In the genomic region with DNA sequence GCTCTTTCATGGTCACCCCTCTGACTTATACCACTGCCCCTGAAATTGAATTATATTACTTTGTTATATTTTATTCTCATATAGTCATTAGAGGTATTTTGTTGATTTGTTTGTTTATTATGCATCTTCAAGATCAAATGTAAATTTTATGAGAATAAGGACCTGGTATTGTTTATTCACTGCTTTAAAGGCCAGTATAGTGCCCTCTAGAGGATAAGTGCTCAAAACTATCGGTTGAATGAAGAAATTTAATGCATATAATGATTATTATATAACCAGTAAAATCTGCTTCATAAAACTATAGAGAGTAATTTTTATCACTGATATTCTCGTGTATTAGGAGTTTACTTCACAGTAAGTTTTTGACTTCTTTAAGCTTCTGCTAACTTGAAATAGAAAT, we compare ENCODE assay signal across 17 cellular contexts.
DNase-seq lines count a peak whose midpoint lies in the region; ATAC-seq, FAIRE-seq and TF ChIP-seq lines count a peak whose summit lies in the region.
"Had no signal": no experiment of that assay in that cellular context is flagged by ENCODE, and none has a peak within 500 bp of the region (broad histone marks: within the 10 kb centered on the region; RNA-seq: fewer than 3 reads in every experiment).

No MANE protein-coding gene starts in this region.

- intact Hi-C loops in HepG2 (cut with micrococcal nuclease; ENCODE audit: unreplicated experiment) = no loop called here
- intact Hi-C loops in right lobe of liver (cut with DNase I) = no loop called here

- no peak for TF ChIP-seq RAD21 in HepG2 (CRISPR knock-in tag; IDR thresholded peaks at IDR 0.05)

- H2AFZ ChIP-seq in HepG2 (ENCODE audit: low read length) = no peak overlapping the region

- in situ Hi-C loops in HepG2 (cut with HindIII; ENCODE audit: extremely low pct_ligation_motif_present, low pct_unique_long_range_greater_than_20kb) = no loop called here

- POLR2A ChIA-PET in HepG2 (lab: Yijun Ruan, JAX) = no interaction called here

- H3K4me3 ChIP-seq in HepG2 (replicated peaks in 1 of 3; ENCODE audit: insufficient read depth in 1 of 3, low read depth in 2 of 3, low read length in 3 of 3) = no peak overlapping the region
- no peak overlapping the region for H3K4me3 ChIP-seq in right lobe of liver
- no peak overlapping the region for H3K4me3 ChIP-seq in bronchial epithelial cell (ENCODE audit: low read depth, low read length)
- H3K4me3 ChIP-seq: right atrium auricular region had no signal

- WGBS in HepG2 (ENCODE audit: low lambda C conversion rate) = 0% methylated on average over 2 of the region's 2 CpGs
- WGBS in right lobe of liver (ENCODE audit: insufficient coverage, low coverage, low lambda C conversion rate, missing lambda C conversion rate) = 20% methylated on average over 2 of the region's 2 CpGs

- TF ChIP-seq EP300 in HepG2 (IDR thresholded peaks at IDR 0.05; ENCODE audit: low read depth in 2 of 2, low read length in 2 of 2) (no peak), HepG2 (CRISPR knock-in tag; IDR thresholded peaks at IDR 0.05; ENCODE audit: borderline replicate concordance) (no peak)

- H3K36me3 Mint-ChIP-seq in type B pancreatic cell = no peaks in the 10 kb centered on the region
- H3K36me3 Mint-ChIP-seq: activated naive CD8-positive, alpha-beta T cell had no signal

- H4K20me1 ChIP-seq in HepG2 (ENCODE audit: insufficient read depth, low read length) = no peaks in the 10 kb centered on the region

- H3K9ac ChIP-seq in HepG2 (ENCODE audit: insufficient read depth, low read depth, low read length) = no peak overlapping the region

- FAIRE-seq in HepG2 (lab: Jason Lieb, UNC) (no peak), bronchial epithelial cell (lab: Jason Lieb, UNC) (no peak)

- no peaks in the 10 kb centered on the region for H3K9me3 Mint-ChIP-seq in type B pancreatic cell

- H3K4me1 ChIP-seq in HepG2 (ENCODE audit: insufficient read depth, low read length) (no peaks in the 10 kb centered on the region), right lobe of liver (no peaks in the 10 kb centered on the region)
- H3K4me1 ChIP-seq: right atrium auricular region had no signal

- no peak for TF ChIP-seq POLR2A in HepG2 (IDR thresholded peaks at IDR 0.05; ENCODE audit: insufficient read depth in 1 of 2, low read depth in 2 of 2, low read length in 2 of 2)
- TF ChIP-seq POLR2A in right lobe of liver (IDR thresholded peaks at IDR 0.05) = no peak

- H3K4me1 Mint-ChIP-seq in type B pancreatic cell (ENCODE audit: unreplicated experiment) = no peaks in the 10 kb centered on the region

- H3K36me3 ChIP-seq in HepG2 (replicated peaks in 1 of 2; ENCODE audit: control insufficient read depth in 1 of 2, insufficient read depth in 2 of 2, low read length in 2 of 2) (no peaks in the 10 kb centered on the region), right lobe of liver (no peaks in the 10 kb centered on the region), bronchial epithelial cell (ENCODE audit: control insufficient read depth, insufficient read depth, low read length) (no peaks in the 10 kb centered on the region)
- H3K36me3 ChIP-seq: right atrium auricular region had no signal

- 0 out of 2 replicates have a peak, but pooled peaks cover 6% of the 10 kb centered on the region for H3K9me3 ChIP-seq in HepG2 (ENCODE audit: low read length)
- no peaks in the 10 kb centered on the region for H3K9me3 ChIP-seq in right lobe of liver
- H3K9me3 ChIP-seq: right atrium auricular region had no signal

- H3K4me2 ChIP-seq in HepG2 (ENCODE audit: low read depth, low read length) = no peak overlapping the region

- no peak overlapping the region for H3K27ac Mint-ChIP-seq in type B pancreatic cell
- H3K27ac Mint-ChIP-seq: activated naive CD8-positive, alpha-beta T cell had no signal

- no peaks in the 10 kb centered on the region for H3K27me3 ChIP-seq in HepG2 (ENCODE audit: control insufficient read depth in 1 of 2, insufficient read depth in 2 of 2, low read length in 2 of 2)
- H3K27me3 ChIP-seq in right lobe of liver = no peaks in the 10 kb centered on the region
- no peaks in the 10 kb centered on the region for H3K27me3 ChIP-seq in bronchial epithelial cell (ENCODE audit: control insufficient read depth, insufficient read depth, low read length)

- no peak for TF ChIP-seq CTCF in HepG2 (CRISPR knock-in tag; IDR thresholded peaks at IDR 0.05)
- TF ChIP-seq CTCF in right lobe of liver (IDR thresholded peaks at IDR 0.05) = peak in 1 of 4 donors; percentile 8
- TF ChIP-seq CTCF in bronchial epithelial cell (IDR thresholded peaks at IDR 0.05; ENCODE audit: insufficient read depth, low read length, severe bottlenecking) = no peak
- TF ChIP-seq CTCF in type B pancreatic cell (conservative IDR thresholded peaks at IDR 0.05) = peak; percentile 66

- H3K79me2 ChIP-seq in HepG2 (ENCODE audit: insufficient read depth, low read length) = no peaks in the 10 kb centered on the region

- H3K27ac ChIP-seq in HepG2 (ENCODE audit: extremely low read length, insufficient read depth, low read length) (no peak overlapping the region), right lobe of liver (no peak overlapping the region)
- H3K27ac ChIP-seq: right atrium auricular region had no signal

- CTCF ChIA-PET in HepG2 (lab: Yijun Ruan, JAX; ENCODE audit: low intra/inter-chr PET ratio, low total read pairs) = no interaction called here

- H3K27me3 Mint-ChIP-seq in type B pancreatic cell = no peaks in the 10 kb centered on the region
- H3K27me3 Mint-ChIP-seq: activated naive CD8-positive, alpha-beta T cell had no signal

- peak; percentile 0 for DNase-seq in HepG2 (ENCODE audit: low spot score)
- DNase-seq in right lobe of liver = no peak
- DNase-seq in NCI-H82 (lab: John Stamatoyannopoulos, UW) = peak; percentile 36
- DNase-seq in bronchial epithelial cell (ENCODE audit: low read depth) = peak; percentile 5
- no peak for DNase-seq in type B pancreatic cell (ENCODE audit: extremely low spot score, unreplicated experiment)
- DNase-seq in kidney tubule cell (ENCODE audit: low spot score) = no peak
- DNase-seq: activated CD4-positive, CD25-positive, alpha-beta regulatory T cell treated with anti-CD3 and anti-CD28 coated beads, Interleukin-2, amount 50 U/mL, for 72 hours; cortex of kidney; EL; foreskin fibroblast; NCI-H774; stimulated activated CD4-positive, alpha-beta T cell treated with anti-CD3 and anti-CD28 coated beads, Interleukin-4, amount 100 ng/mL, for 24 hours; stimulated activated naive CD4-positive, alpha-beta T cell had no signal

- no TSS peak for BruUV-seq in HepG2 (replicated peaks; lab: Mats Ljungman, UMichigan)

- no peak overlapping the region for H3K4me3 Mint-ChIP-seq in type B pancreatic cell
- H3K4me3 Mint-ChIP-seq: activated naive CD8-positive, alpha-beta T cell had no signal

- ATAC-seq in HepG2 (no peak), right lobe of liver (no peak), HG03095 (IDR thresholded peaks at IDR 0.05; ENCODE audit: unreplicated experiment) (no peak), HG02678 (IDR thresholded peaks at IDR 0.05; ENCODE audit: unreplicated experiment) (no peak)

TF ChIP-seq in HepG2, 621 proteins besides CTCF, POLR2A, EP300 and RAD21 (continues in another document):
- TF ChIP-seq, protein P1, sequence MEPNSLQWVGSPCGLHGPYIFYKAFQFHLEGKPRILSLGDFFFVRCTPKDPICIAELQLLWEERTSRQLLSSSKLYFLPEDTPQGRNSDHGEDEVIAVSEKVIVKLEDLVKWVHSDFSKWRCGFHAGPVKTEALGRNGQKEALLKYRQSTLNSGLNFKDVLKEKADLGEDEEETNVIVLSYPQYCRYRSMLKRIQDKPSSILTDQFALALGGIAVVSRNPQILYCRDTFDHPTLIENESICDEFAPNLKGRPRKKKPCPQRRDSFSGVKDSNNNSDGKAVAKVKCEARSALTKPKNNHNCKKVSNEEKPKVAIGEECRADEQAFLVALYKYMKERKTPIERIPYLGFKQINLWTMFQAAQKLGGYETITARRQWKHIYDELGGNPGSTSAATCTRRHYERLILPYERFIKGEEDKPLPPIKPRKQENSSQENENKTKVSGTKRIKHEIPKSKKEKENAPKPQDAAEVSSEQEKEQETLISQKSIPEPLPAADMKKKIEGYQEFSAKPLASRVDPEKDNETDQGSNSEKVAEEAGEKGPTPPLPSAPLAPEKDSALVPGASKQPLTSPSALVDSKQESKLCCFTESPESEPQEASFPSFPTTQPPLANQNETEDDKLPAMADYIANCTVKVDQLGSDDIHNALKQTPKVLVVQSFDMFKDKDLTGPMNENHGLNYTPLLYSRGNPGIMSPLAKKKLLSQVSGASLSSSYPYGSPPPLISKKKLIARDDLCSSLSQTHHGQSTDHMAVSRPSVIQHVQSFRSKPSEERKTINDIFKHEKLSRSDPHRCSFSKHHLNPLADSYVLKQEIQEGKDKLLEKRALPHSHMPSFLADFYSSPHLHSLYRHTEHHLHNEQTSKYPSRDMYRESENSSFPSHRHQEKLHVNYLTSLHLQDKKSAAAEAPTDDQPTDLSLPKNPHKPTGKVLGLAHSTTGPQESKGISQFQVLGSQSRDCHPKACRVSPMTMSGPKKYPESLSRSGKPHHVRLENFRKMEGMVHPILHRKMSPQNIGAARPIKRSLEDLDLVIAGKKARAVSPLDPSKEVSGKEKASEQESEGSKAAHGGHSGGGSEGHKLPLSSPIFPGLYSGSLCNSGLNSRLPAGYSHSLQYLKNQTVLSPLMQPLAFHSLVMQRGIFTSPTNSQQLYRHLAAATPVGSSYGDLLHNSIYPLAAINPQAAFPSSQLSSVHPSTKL (CRISPR knock-in tag; IDR thresholded peaks at IDR 0.05) = no peak
- TF ChIP-seq MEIS2 (CRISPR knock-in tag; IDR thresholded peaks at IDR 0.05) = no peak
- TF ChIP-seq ZNF570 (CRISPR knock-in tag; IDR thresholded peaks at IDR 0.05; ENCODE audit: borderline replicate concordance) = no peak
- TF ChIP-seq, protein P2, sequence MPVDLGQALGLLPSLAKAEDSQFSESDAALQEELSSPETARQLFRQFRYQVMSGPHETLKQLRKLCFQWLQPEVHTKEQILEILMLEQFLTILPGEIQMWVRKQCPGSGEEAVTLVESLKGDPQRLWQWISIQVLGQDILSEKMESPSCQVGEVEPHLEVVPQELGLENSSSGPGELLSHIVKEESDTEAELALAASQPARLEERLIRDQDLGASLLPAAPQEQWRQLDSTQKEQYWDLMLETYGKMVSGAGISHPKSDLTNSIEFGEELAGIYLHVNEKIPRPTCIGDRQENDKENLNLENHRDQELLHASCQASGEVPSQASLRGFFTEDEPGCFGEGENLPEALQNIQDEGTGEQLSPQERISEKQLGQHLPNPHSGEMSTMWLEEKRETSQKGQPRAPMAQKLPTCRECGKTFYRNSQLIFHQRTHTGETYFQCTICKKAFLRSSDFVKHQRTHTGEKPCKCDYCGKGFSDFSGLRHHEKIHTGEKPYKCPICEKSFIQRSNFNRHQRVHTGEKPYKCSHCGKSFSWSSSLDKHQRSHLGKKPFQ (CRISPR knock-in tag; IDR thresholded peaks at IDR 0.05; ENCODE audit: insufficient replicate concordance) = no peak

Comparison
In these comparisons a context has a peak if more than half of its experiments do, and no peak if none do; other contexts are left out.
1. DNase-seq: peak in HepG2 (single experiment), NCI-H82 (single experiment) and bronchial epithelial cell (single experiment); none in right lobe of liver (0 of 3), type B pancreatic cell (single experiment) and kidney tubule cell (single experiment).